ENCODE assay signal across 1 cellular context in genomic region chr22:29811377-29811776, GRCh38.
TF ChIP-seq lines count a peak whose summit lies in the region.

No MANE protein-coding gene starts in this region.

TF ChIP-seq in HepG2, 621 proteins besides CTCF, POLR2A, EP300 and RAD21:
- TF ChIP-seq CEBPG (CRISPR knock-in tag; IDR thresholded peaks at IDR 0.05) (peak; percentile 42; the same call in 1 of the 2 replicates), ZNF768 (CRISPR knock-in tag; IDR thresholded peaks at IDR 0.05) (peak; percentile 76; the same call in 1 of the 2 replicates), PLSCR1 (CRISPR knock-in tag; IDR thresholded peaks at IDR 0.05; ENCODE audit: borderline replicate concordance) (no peak), ZFY (CRISPR knock-in tag; IDR thresholded peaks at IDR 0.05) (no peak), ZNF770 (CRISPR knock-in tag; IDR thresholded peaks at IDR 0.05) (peak; percentile 82), ZNF225 (CRISPR knock-in tag; IDR thresholded peaks at IDR 0.05) (no peak), MED8 (CRISPR knock-in tag; IDR thresholded peaks at IDR 0.05; ENCODE audit: insufficient replicate concordance) (no peak), RARA (CRISPR knock-in tag; IDR thresholded peaks at IDR 0.05) (0 out of 2 replicates have a peak, but pooled peaks have one; percentile 8)
- TF ChIP-seq, protein P1, sequence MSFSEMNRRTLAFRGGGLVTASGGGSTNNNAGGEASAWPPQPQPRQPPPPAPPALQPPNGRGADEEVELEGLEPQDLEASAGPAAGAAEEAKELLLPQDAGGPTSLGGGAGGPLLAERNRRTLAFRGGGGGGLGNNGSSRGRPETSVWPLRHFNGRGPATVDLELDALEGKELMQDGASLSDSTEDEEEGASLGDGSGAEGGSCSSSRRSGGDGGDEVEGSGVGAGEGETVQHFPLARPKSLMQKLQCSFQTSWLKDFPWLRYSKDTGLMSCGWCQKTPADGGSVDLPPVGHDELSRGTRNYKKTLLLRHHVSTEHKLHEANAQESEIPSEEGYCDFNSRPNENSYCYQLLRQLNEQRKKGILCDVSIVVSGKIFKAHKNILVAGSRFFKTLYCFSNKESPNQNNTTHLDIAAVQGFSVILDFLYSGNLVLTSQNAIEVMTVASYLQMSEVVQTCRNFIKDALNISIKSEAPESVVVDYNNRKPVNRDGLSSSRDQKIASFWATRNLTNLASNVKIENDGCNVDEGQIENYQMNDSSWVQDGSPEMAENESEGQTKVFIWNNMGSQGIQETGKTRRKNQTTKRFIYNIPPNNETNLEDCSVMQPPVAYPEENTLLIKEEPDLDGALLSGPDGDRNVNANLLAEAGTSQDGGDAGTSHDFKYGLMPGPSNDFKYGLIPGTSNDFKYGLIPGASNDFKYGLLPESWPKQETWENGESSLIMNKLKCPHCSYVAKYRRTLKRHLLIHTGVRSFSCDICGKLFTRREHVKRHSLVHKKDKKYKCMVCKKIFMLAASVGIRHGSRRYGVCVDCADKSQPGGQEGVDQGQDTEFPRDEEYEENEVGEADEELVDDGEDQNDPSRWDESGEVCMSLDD (CRISPR knock-in tag; IDR thresholded peaks at IDR 0.05; ENCODE audit: borderline replicate concordance) = no peak
TF ChIP-seq in HepG2: peak in this region for 4.
